11 cellular contexts compared by ENCODE assay signal in genomic region chr12:51962-52361, GRCh38. TPM values are rescaled to one million over a fixed set of nuclear protein-coding genes. Genes with fewer than 3 reads are reported as not detected.
DNase-seq lines count a peak whose midpoint lies in the region; ATAC-seq and TF ChIP-seq lines count a peak whose summit lies in the region.
"Not testable (repeated sequence)": the region's sequence is repeated elsewhere in the genome, so short reads cannot be mapped to it uniquely, and the experiment has no call there.
"Had no signal": no experiment of that assay in that cellular context is flagged by ENCODE, and none has a peak within 500 bp of the region (broad histone marks: within the 10 kb centered on the region; RNA-seq: fewer than 3 reads in every experiment).

No MANE protein-coding gene starts in this region.

- intact Hi-C loops in Right ventricle myocardium inferior (cut with DNase I): not testable (repeated sequence)

- not testable (repeated sequence) for H3K36me3 ChIP-seq in mesendoderm (ENCODE audit: control insufficient read depth, insufficient read depth, low read length); neuronal stem cell (replicated peaks in 1 of 2; ENCODE audit: control insufficient read depth in 2 of 2, insufficient read depth in 2 of 2, low read length in 2 of 2)

- not testable (repeated sequence) for ATAC-seq in Right ventricle myocardium inferior
- peak; percentile 11 for ATAC-seq in stimulated activated memory B cell treated with anti-CD40 and anti-IgM and Interleukin-4, amounts not matched to agents 10 μg/mL and 1 μg/mL and 100 μg/mL, for 72 hours

- H3K4me1 ChIP-seq in mesendoderm (ENCODE audit: control insufficient read depth, low read depth, low read length); neuronal stem cell (ENCODE audit: control insufficient read depth in 2 of 2, insufficient read depth in 1 of 2, low read depth in 1 of 2, low read length in 2 of 2): not testable (repeated sequence)

- no CpG with 5 or more reads among the region's 6 CpGs for WGBS in mesendoderm (ENCODE audit: extremely low coverage, insufficient coverage, low lambda C conversion rate)
- no CpG with 5 or more reads among the region's 6 CpGs for WGBS in neuronal stem cell (ENCODE audit: extremely low coverage in 2 of 2, insufficient read length in 2 of 2, insufficient replicate concordance in 1 of 2), 2 donors

- H3K23ac ChIP-seq in mesendoderm (ENCODE audit: low read length); neuronal stem cell (ENCODE audit: low read depth, low read length, poor library complexity): not testable (repeated sequence)

- TF ChIP-seq CTCF in chondrocyte (IDR thresholded peaks at IDR 0.05): not testable (repeated sequence)

- not testable (repeated sequence) for H3K4me1 Mint-ChIP-seq in chondrocyte (ENCODE audit: low read depth); stimulated activated memory B cell treated with anti-CD40 and anti-IgM and Interleukin-4, amounts not matched to agents 10 μg/mL and 1 μg/mL and 100 μg/mL, for 72 hours

- DNase-seq in ACHN: peak; percentile 0
- DNase-seq in SK-N-DZ (ENCODE audit: low spot score): peak; percentile 27
- peak; percentile 96 for DNase-seq in chondrocyte (ENCODE audit: low spot score)
- DNase-seq in Right ventricle myocardium inferior (ENCODE audit: missing footprints): peak; percentile 65
- peak; percentile 36 for DNase-seq in mesendoderm
- not testable (repeated sequence) for DNase-seq in neuronal stem cell (ENCODE audit: low spot score)

- H3K9me3 Mint-ChIP-seq in chondrocyte (ENCODE audit: low read depth); stimulated activated memory B cell treated with anti-CD40 and anti-IgM and Interleukin-4, amounts not matched to agents 10 μg/mL and 1 μg/mL and 100 μg/mL, for 72 hours: not testable (repeated sequence)

- H2BK120ac ChIP-seq in mesendoderm (ENCODE audit: low read depth, low read length); neuronal stem cell (ENCODE audit: low read depth, low read length): not testable (repeated sequence)

- in situ Hi-C loops in ACHN (cut with HindIII; ENCODE audit: low pct_ligation_motif_present, low pct_unique_long_range_greater_than_20kb, low sequenced_read_pairs): not testable (repeated sequence)

- not testable (repeated sequence) for H3K79me2 ChIP-seq in mesendoderm (ENCODE audit: control insufficient read depth, insufficient read depth, low read length)

- H3K56ac ChIP-seq in mesendoderm (ENCODE audit: low read length): not testable (repeated sequence)

- not testable (repeated sequence) for H3K18ac ChIP-seq in mesendoderm (ENCODE audit: low read length)
- peak overlapping the region; percentile 32 for H3K18ac ChIP-seq in neuronal stem cell (ENCODE audit: low read length)

- not testable (repeated sequence) for H3K79me1 ChIP-seq in mesendoderm (ENCODE audit: low read length); neuronal stem cell (ENCODE audit: low read depth, low read length)

- not testable (repeated sequence) for H3K9me3 ChIP-seq in neuronal stem cell (replicated peaks in 1 of 2; ENCODE audit: control insufficient read depth in 2 of 2, insufficient read depth in 1 of 2, low read depth in 1 of 2, low read length in 2 of 2)

- not testable (repeated sequence) for H3K4ac ChIP-seq in mesendoderm (ENCODE audit: low read depth, low read length); neuronal stem cell (ENCODE audit: low read length)

- not testable (repeated sequence) for H2AK5ac ChIP-seq in mesendoderm (ENCODE audit: low read length); neuronal stem cell (ENCODE audit: low read depth, low read length)

- not testable (repeated sequence) for H3K4me2 ChIP-seq in mesendoderm (ENCODE audit: low read length); neuronal stem cell (ENCODE audit: insufficient read depth, low read length, poor library complexity, severe bottlenecking)

- not testable (repeated sequence) for H2BK5ac ChIP-seq in mesendoderm (ENCODE audit: low read length); neuronal stem cell (ENCODE audit: low read length)

- H2BK15ac ChIP-seq in mesendoderm (replicated peaks; ENCODE audit: low read depth): not testable (repeated sequence)
- peak overlapping the region; percentile 39 for H2BK15ac ChIP-seq in neuronal stem cell (ENCODE audit: low read length)

- H3K9ac ChIP-seq in mesendoderm (ENCODE audit: low read length); neuronal stem cell (ENCODE audit: low read depth, low read length, poor library complexity): not testable (repeated sequence)

- H3K14ac ChIP-seq in neuronal stem cell (ENCODE audit: low read length): not testable (repeated sequence)

- H3K27me3 Mint-ChIP-seq in chondrocyte (ENCODE audit: low read depth): peaks cover 48% of the 10 kb centered on the region
- peaks cover 84% of the 10 kb centered on the region for H3K27me3 Mint-ChIP-seq in stimulated activated memory B cell treated with anti-CD40 and anti-IgM and Interleukin-4, amounts not matched to agents 10 μg/mL and 1 μg/mL and 100 μg/mL, for 72 hours

- H2AFZ ChIP-seq in neuronal stem cell (ENCODE audit: low read length): not testable (repeated sequence)

- not testable (repeated sequence) for H3K27ac ChIP-seq in mesendoderm (ENCODE audit: low read depth, low read length); neuronal stem cell (replicated peaks; ENCODE audit: low read length)

- not testable (repeated sequence) for H4K8ac ChIP-seq in mesendoderm (ENCODE audit: low read depth, low read length); neuronal stem cell (ENCODE audit: low read depth, low read length)

- not testable (repeated sequence) for H3K36me3 Mint-ChIP-seq in chondrocyte (ENCODE audit: low read depth); stimulated activated memory B cell treated with anti-CD40 and anti-IgM and Interleukin-4, amounts not matched to agents 10 μg/mL and 1 μg/mL and 100 μg/mL, for 72 hours

- H3K27ac Mint-ChIP-seq in chondrocyte (ENCODE audit: unreplicated experiment); stimulated activated memory B cell treated with anti-CD40 and anti-IgM and Interleukin-4, amounts not matched to agents 10 μg/mL and 1 μg/mL and 100 μg/mL, for 72 hours: not testable (repeated sequence)

- H4K5ac ChIP-seq in mesendoderm (ENCODE audit: low read length): not testable (repeated sequence)

- not testable (repeated sequence) for H3K27me3 ChIP-seq in mesendoderm (ENCODE audit: insufficient read depth, low read length, poor library complexity)
- H3K27me3 ChIP-seq in neuronal stem cell (ENCODE audit: control insufficient read depth in 3 of 3, insufficient read depth in 3 of 3, low read depth in 1 of 3, low read length in 3 of 3): peaks cover 0 to 17% (median 0%) of the 10 kb centered on the region in 3 experiments

- H2BK12ac ChIP-seq in neuronal stem cell (ENCODE audit: low read length): not testable (repeated sequence)

- not testable (repeated sequence) for H4K91ac ChIP-seq in neuronal stem cell (ENCODE audit: low read depth, low read length, poor library complexity)

- H3K4me3 Mint-ChIP-seq in chondrocyte (ENCODE audit: unreplicated experiment); stimulated activated memory B cell treated with anti-CD40 and anti-IgM and Interleukin-4, amounts not matched to agents 10 μg/mL and 1 μg/mL and 100 μg/mL, for 72 hours: not testable (repeated sequence)

- H3K4me3 ChIP-seq in mesendoderm (ENCODE audit: low read length); neuronal stem cell (ENCODE audit: low read length in 2 of 2): not testable (repeated sequence)

RNA-seq across cellular contexts. Expression of gene IQSEC3, which starts 14.6 kb away (rescaled TPM):
- polyA plus RNA-seq in SK-N-DZ (2014; cell fraction: cytosol; rRNA removed): 0.48 and 0.61 TPM in 2 replicates
- polyA plus RNA-seq in SK-N-DZ (2014; cell fraction: nucleus; rRNA removed): 1.1 and 2.9 TPM in 2 replicates
- total RNA-seq in chondrocyte (0.41 TPM in 1 of 3 replicates, not detected in the others), Right ventricle myocardium inferior (2.3 TPM)
- polyA plus RNA-seq in mesendoderm (2013, experiment 1 of 2): 1.6 TPM
- polyA plus RNA-seq in mesendoderm (2013, experiment 2 of 2): 1.5 TPM
- 3.1 TPM for polyA plus RNA-seq in neuronal stem cell (2013, experiment 1 of 2)
- 3.7 TPM for polyA plus RNA-seq in neuronal stem cell (2013, experiment 2 of 2)
- total RNA-seq: GM12878, GM23248 had no signal
- polyA plus RNA-seq: CD14-positive monocyte; CD8-positive, alpha-beta memory T cell; GM12878; GM23248 had no signal
